8 cellular contexts compared by ENCODE assay signal in the genomic region with DNA sequence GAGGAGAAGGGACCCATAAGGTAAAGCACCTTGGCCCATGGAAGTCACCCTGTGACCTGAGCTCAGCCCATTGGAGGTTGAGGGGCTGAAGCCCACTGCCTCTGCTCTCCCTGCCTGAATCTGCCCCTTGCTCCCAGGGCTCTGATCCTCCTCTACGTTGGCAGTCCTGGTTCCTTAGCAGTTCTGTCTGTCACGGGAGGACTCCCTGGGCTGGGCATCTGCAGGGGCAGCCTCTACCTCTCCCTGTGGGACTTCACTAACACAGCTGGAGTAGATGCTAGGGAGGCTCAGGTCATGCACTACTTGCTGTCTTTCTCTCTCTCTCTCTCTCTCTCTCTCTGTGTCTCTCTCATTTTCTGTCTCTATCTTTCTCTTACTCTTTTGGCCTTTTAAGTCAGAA. TPM values are rescaled to one million over a fixed set of nuclear protein-coding genes. Genes with fewer than 3 reads are reported as not detected.
DNase-seq lines count a peak whose midpoint lies in the region; ATAC-seq, FAIRE-seq and TF ChIP-seq lines count a peak whose summit lies in the region.
"Had no signal": no experiment of that assay in that cellular context is flagged by ENCODE, and none has a peak within 500 bp of the region (broad histone marks: within the 10 kb centered on the region; RNA-seq: fewer than 3 reads in every experiment).

No MANE protein-coding gene starts in this region.

- no peak for TF ChIP-seq POLR2A in sigmoid colon (IDR thresholded peaks at IDR 0.05)

- no peaks in the 10 kb centered on the region for H3K36me3 ChIP-seq in Karpas-422 (ENCODE audit: insufficient read depth, low read length)
- no peaks in the 10 kb centered on the region for H3K36me3 ChIP-seq in sigmoid colon

- H3K9ac ChIP-seq in Karpas-422 (ENCODE audit: low read length), result peak overlapping the region; percentile 67
- H3K9ac ChIP-seq: GM23248 had no signal

- TF ChIP-seq CTCF in sigmoid colon (IDR thresholded peaks at IDR 0.05), result no peak

- peak; percentile 21 for ATAC-seq in GM19025 (IDR thresholded peaks at IDR 0.05; ENCODE audit: low read depth, unreplicated experiment)
- peak; percentile 17 for ATAC-seq in HG02588 (IDR thresholded peaks at IDR 0.05; ENCODE audit: unreplicated experiment)

- no peaks in the 10 kb centered on the region for H4K20me1 ChIP-seq in Karpas-422 (ENCODE audit: insufficient read depth, low read depth, low read length)

- H3K9me3 ChIP-seq in Karpas-422 (ENCODE audit: low read length) (no peaks in the 10 kb centered on the region), sigmoid colon (no peaks in the 10 kb centered on the region)

- H3K4me1 ChIP-seq in Karpas-422 (ENCODE audit: low read length) (peaks cover 62% of the 10 kb centered on the region), sigmoid colon (peaks cover 0 to 76% (median 72%) of the 10 kb centered on the region in 4 donors)

- intact Hi-C loops in sigmoid colon (cut with DNase I), result no loop called here

- DNase-seq in Karpas-422 (peak; percentile 69), sigmoid colon (no peak), SW480 (ENCODE audit: low spot score) (no peak), HTR-8/SVneo (ENCODE audit: insufficient read length, low spot score) (no peak), GOT3 (lab: John Stamatoyannopoulos, UW) (no peak)
- DNase-seq: GM23248 had no signal

- peaks cover 89% of the 10 kb centered on the region for H3K79me2 ChIP-seq in Karpas-422 (ENCODE audit: low read length)

- H3K27me3 ChIP-seq in Karpas-422 (ENCODE audit: low read length) (no peaks in the 10 kb centered on the region), sigmoid colon (no peaks in the 10 kb centered on the region)

- TF ChIP-seq EP300 in sigmoid colon (IDR thresholded peaks at IDR 0.05), result no peak

- peak overlapping the region; percentile 92 for H3K27ac ChIP-seq in Karpas-422 (ENCODE audit: low read length)
- H3K27ac ChIP-seq in sigmoid colon, result peak overlapping the region in 3 of 4 donors; percentile 42 to 99 (median 58)
- H3K27ac ChIP-seq: GM23248 had no signal

- no peaks in the 10 kb centered on the region for H3K9me2 ChIP-seq in Karpas-422 (replicated peaks; ENCODE audit: insufficient read depth, low read length)

- no peak for FAIRE-seq in HTR-8/SVneo (lab: Jason Lieb, UNC)

- peak overlapping the region; percentile 81 for H3K4me2 ChIP-seq in Karpas-422 (ENCODE audit: low read depth, low read length, poor library complexity, severe bottlenecking)

- 57 to 77% methylated on average over 2 of the region's 2 CpGs for whole genome bisulfite sequencing in sigmoid colon, 2 donors

- H3K4me3 ChIP-seq in Karpas-422 (ENCODE audit: low read length), result peak overlapping the region; percentile 65
- no peak overlapping the region for H3K4me3 ChIP-seq in sigmoid colon
- H3K4me3 ChIP-seq: GM23248 had no signal

- H2AFZ ChIP-seq in Karpas-422 (ENCODE audit: low read length), result no peak overlapping the region
- H2AFZ ChIP-seq: GM23248 had no signal

RNA-seq across cellular contexts. Expression of gene GYPC, which starts 8.7 kb away (rescaled TPM):
- 156 and 251 TPM in 2 replicates for total RNA-seq in Karpas-422 (2014; rRNA removed; shearing (Covaris generic); ENCODE audit: low replicate concordance)
- 100 to 1,000 TPM in 3 of 4 donors, 10 to 100 TPM in 1; 93.5 to 123 (median 113) TPM for total RNA-seq in sigmoid colon
- polyA plus RNA-seq in sigmoid colon, result 10 to 100 TPM; 18.0 to 93.7 (median 66.8) TPM
